In genomic region chr5:96627792-96628191, GRCh38 we compare ENCODE assay signal across 2 cellular contexts.
A peak's percentile ranks its signal among the peaks of the same experiment; 100 is the strongest.
TF ChIP-seq lines count a peak whose summit lies in the region.

No MANE protein-coding gene starts in this region.

TF ChIP-seq in A549, 52 proteins besides CTCF, POLR2A, EP300 and RAD21 (continued from another document):
- TF ChIP-seq ZNF302 (CRISPR knock-in tag; IDR thresholded peaks at IDR 0.05) = no peak
- peak; percentile 60 for TF ChIP-seq GATA3 (IDR thresholded peaks at IDR 0.05; ENCODE audit: borderline replicate concordance)
- TF ChIP-seq BCL3 (IDR thresholded peaks at IDR 0.05) = no peak
- peak; percentile 45 for TF ChIP-seq JUNB (IDR thresholded peaks at IDR 0.05)

TF ChIP-seq in HepG2, 621 proteins besides CTCF, POLR2A, EP300 and RAD21 (continued from another document):
- TF ChIP-seq ARID5B (CRISPR knock-in tag; IDR thresholded peaks at IDR 0.05) = peak; percentile 12; the same call in 1 of the 2 replicates
